In the genomic region with DNA sequence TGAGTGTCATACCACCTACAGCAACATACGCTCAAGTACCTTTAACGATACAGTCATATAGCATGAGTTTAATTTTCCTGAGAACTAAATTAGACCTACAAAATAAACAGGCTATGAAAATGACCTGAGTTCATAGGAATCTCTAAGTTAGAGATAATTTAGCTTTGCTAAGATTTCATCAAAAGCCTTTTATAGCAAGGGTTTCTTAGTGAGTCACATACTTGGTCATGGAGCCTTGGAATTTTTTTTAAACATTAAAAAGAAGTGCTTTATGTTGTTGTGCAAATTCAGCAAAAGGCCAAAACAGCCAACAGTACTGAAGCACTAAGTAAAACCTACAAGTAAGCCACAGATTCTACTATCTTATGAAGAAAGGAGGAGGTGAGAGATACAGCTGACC, we compare ENCODE assay signal across 20 cellular contexts.
DNase-seq lines count a peak whose midpoint lies in the region; ATAC-seq and TF ChIP-seq lines count a peak whose summit lies in the region.
"Had no signal": no experiment of that assay in that cellular context is flagged by ENCODE, and none has a peak within 500 bp of the region (broad histone marks: within the 10 kb centered on the region; RNA-seq: fewer than 3 reads in every experiment).

No MANE protein-coding gene starts in this region.

- POLR2A ChIA-PET in AG04450 (lab: Yijun Ruan, JAX) = interaction anchor here (0.5 to 1.0 kb wide), 3 partner anchors 9 to 93 kb away, joined by 4 read pairs; a partner anchor contains a TSS
- POLR2A ChIA-PET in naive thymus-derived CD4-positive, alpha-beta T cell (lab: Charles Lee) = no interaction called here

- no peaks in the 10 kb centered on the region for H3K4me1 Mint-ChIP-seq in naive thymus-derived CD4-positive, alpha-beta T cell
- no peaks in the 10 kb centered on the region for H3K4me1 Mint-ChIP-seq in natural killer cell
- H3K4me1 Mint-ChIP-seq: activated CD4-positive, alpha-beta T cell treated with anti-CD3 and anti-CD28 coated beads for 36 hours had no signal

- H3K4me3 ChIP-seq in AG04450 (ENCODE audit: low read depth, low read length) (no peak overlapping the region), astrocyte of the spinal cord (ENCODE audit: low read depth, low read length) (no peak overlapping the region), hepatocyte (no peak overlapping the region)
- no peak overlapping the region for H3K4me3 ChIP-seq in naive thymus-derived CD4-positive, alpha-beta T cell (ENCODE audit: low read length)
- H3K4me3 ChIP-seq: heart right ventricle, pancreas, uterus had no signal

- WGBS in hepatocyte (ENCODE audit: low lambda C conversion rate, missing lambda C conversion rate) = 74% methylated on average over 2 of the region's 2 CpGs

- H3K27me3 ChIP-seq in AG04450 (ENCODE audit: control insufficient read depth, insufficient read depth, low read length) (no peaks in the 10 kb centered on the region), hepatocyte (no peaks in the 10 kb centered on the region)
- no peaks in the 10 kb centered on the region for H3K27me3 ChIP-seq in naive thymus-derived CD4-positive, alpha-beta T cell (ENCODE audit: control insufficient read depth in 2 of 2, insufficient read depth in 2 of 2, low read length in 2 of 2)
- H3K27me3 ChIP-seq: heart right ventricle, pancreas, uterus had no signal

- no peak for TF ChIP-seq CTCF in AG04450 (IDR thresholded peaks at IDR 0.05; ENCODE audit: low read depth, low read length)
- no peak for TF ChIP-seq CTCF in astrocyte of the spinal cord (IDR thresholded peaks at IDR 0.05; ENCODE audit: low read depth, low read length)
- TF ChIP-seq CTCF in hepatocyte (IDR thresholded peaks at IDR 0.05; ENCODE audit: poor library complexity) = no peak
- TF ChIP-seq CTCF in natural killer cell (IDR thresholded peaks at IDR 0.05) = no peak

- intact Hi-C loops in naive thymus-derived CD4-positive, alpha-beta T cell (cut with micrococcal nuclease) = no loop called here
- intact Hi-C loops in natural killer cell (cut with micrococcal nuclease) = no loop called here

- peak overlapping the region; percentile 58 for H3K27ac ChIP-seq in AG04450 (ENCODE audit: low read depth, low read length)
- peak overlapping the region; percentile 64 for H3K27ac ChIP-seq in hepatocyte
- no peak overlapping the region for H3K27ac ChIP-seq in naive thymus-derived CD4-positive, alpha-beta T cell (ENCODE audit: low read depth, low read length)
- H3K27ac ChIP-seq: pancreas had no signal

- no peaks in the 10 kb centered on the region for H3K9me3 ChIP-seq in AG04450 (ENCODE audit: control insufficient read depth, insufficient read depth, low read length)
- no peaks in the 10 kb centered on the region for H3K9me3 ChIP-seq in hepatocyte (ENCODE audit: low read depth)
- no peaks in the 10 kb centered on the region for H3K9me3 ChIP-seq in naive thymus-derived CD4-positive, alpha-beta T cell (ENCODE audit: control insufficient read depth in 2 of 3, low read length in 3 of 3)
- H3K9me3 ChIP-seq: heart right ventricle, pancreas, uterus had no signal

- H2AFZ ChIP-seq in hepatocyte = no peak overlapping the region

- H3K27me3 Mint-ChIP-seq in naive thymus-derived CD4-positive, alpha-beta T cell = no peaks in the 10 kb centered on the region
- H3K27me3 Mint-ChIP-seq in natural killer cell (ENCODE audit: low read depth in 2 of 2) = no peaks in the 10 kb centered on the region
- H3K27me3 Mint-ChIP-seq: activated CD4-positive, alpha-beta T cell treated with anti-CD3 and anti-CD28 coated beads for 36 hours had no signal

- no peaks in the 10 kb centered on the region for H3K4me1 ChIP-seq in hepatocyte (ENCODE audit: insufficient read depth)
- no peaks in the 10 kb centered on the region for H3K4me1 ChIP-seq in naive thymus-derived CD4-positive, alpha-beta T cell (ENCODE audit: control insufficient read depth in 2 of 2, insufficient read depth in 2 of 2, low read length in 2 of 2)
- H3K4me1 ChIP-seq: uterus had no signal

- no peaks in the 10 kb centered on the region for H3K36me3 ChIP-seq in hepatocyte (replicated peaks; ENCODE audit: insufficient read depth, low read depth)
- H3K36me3 ChIP-seq in naive thymus-derived CD4-positive, alpha-beta T cell (ENCODE audit: control insufficient read depth in 2 of 3, insufficient read depth in 3 of 3, low read length in 3 of 3) = peaks cover 0 to 46% (median 5%) of the 10 kb centered on the region in 3 experiments
- H3K36me3 ChIP-seq: pancreas, uterus had no signal

- H3K4me2 ChIP-seq in hepatocyte = no peak overlapping the region

- H3K79me2 ChIP-seq in hepatocyte = no peaks in the 10 kb centered on the region

- no peak for DNase-seq in AG04450 (ENCODE audit: low read depth, low spot score)
- peak; percentile 58 for DNase-seq in HS-5 (ENCODE audit: low read depth)
- DNase-seq in astrocyte of the spinal cord (ENCODE audit: low read depth, low spot score) = peak; percentile 72
- DNase-seq in hepatocyte (ENCODE audit: low spot score) = peak; percentile 22
- DNase-seq in effector CD8-positive, alpha-beta T cell (lab: John Stamatoyannopoulos, UW) = no peak
- no peak for DNase-seq in naive thymus-derived CD4-positive, alpha-beta T cell
- DNase-seq in natural killer cell = no peak
- no peak for DNase-seq in NK-92 (lab: John Stamatoyannopoulos, UW; ENCODE audit: unreplicated experiment)
- DNase-seq: ACHN; activated CD4-positive, alpha-beta T cell treated with anti-CD3 and anti-CD28 coated beads for 36 hours; activated CD8-positive, alpha-beta memory T cell treated with anti-CD3 and anti-CD28 coated beads, Interleukin-2, amount 50 U/mL, for 48 hours; activated naive CD4-positive, alpha-beta T cell treated with Interleukin-2 at 50 U/mL for 16 hours; heart right ventricle; NCI-H2171 treated with DMSO at 0.1 percent for 48 hours; pancreas; Right ventricle myocardium superior; stimulated activated naive CD8-positive, alpha-beta T cell treated with anti-CD3 and anti-CD28 coated beads, Interleukin-15, Interleukin-2, amounts not matched to agents 100 U/mL and 50 U/mL, for 24 hours; uterus had no signal

- H3K9me2 ChIP-seq in hepatocyte (replicated peaks; ENCODE audit: insufficient read depth) = no peaks in the 10 kb centered on the region

- no peaks in the 10 kb centered on the region for H4K20me1 ChIP-seq in hepatocyte (ENCODE audit: insufficient read depth, poor library complexity, severe bottlenecking)

- CTCF ChIA-PET in AG04450 (lab: Charles Lee) = interaction anchor here (0.5 to 2.7 kb wide), 2 partner anchors 10 to 174 kb away, joined by 3 to 20 read pairs; no protein-coding TSS in a partner anchor
- CTCF ChIA-PET in naive thymus-derived CD4-positive, alpha-beta T cell (lab: Charles Lee) = no interaction called here

- peaks cover 22 to 59% (median 49%) of the 10 kb centered on the region in 5 donors for H3K36me3 Mint-ChIP-seq in naive thymus-derived CD4-positive, alpha-beta T cell
- H3K36me3 Mint-ChIP-seq in natural killer cell = peaks cover 20% of the 10 kb centered on the region

- no peak for ATAC-seq in naive thymus-derived CD4-positive, alpha-beta T cell
- ATAC-seq in natural killer cell = no peak
- ATAC-seq: activated CD4-positive, alpha-beta T cell treated with anti-CD3 and anti-CD28 coated beads for 36 hours; HCT116; heart right ventricle; stimulated activated naive CD8-positive, alpha-beta T cell treated with anti-CD3 and anti-CD28 coated beads, Interleukin-15, Interleukin-2, amounts not matched to agents 100 U/mL and 50 U/mL, for 24 hours had no signal

- peaks cover 0 to under 1% (median 0%) of the 10 kb centered on the region in 11 donors for H3K9me3 Mint-ChIP-seq in naive thymus-derived CD4-positive, alpha-beta T cell
- no peaks in the 10 kb centered on the region for H3K9me3 Mint-ChIP-seq in natural killer cell
- H3K9me3 Mint-ChIP-seq: T-helper 2 cell treated with Interferon-gamma antibody and Interleukin-4, amounts not matched to agents 5 μg/mL and 100 μg/mL, for 36 hours had no signal

- in situ Hi-C loops in astrocyte of the spinal cord (cut with HindIII; ENCODE audit: low sequenced_read_pairs) = no loop called here

- no peak overlapping the region for H3K27ac Mint-ChIP-seq in naive thymus-derived CD4-positive, alpha-beta T cell
- H3K27ac Mint-ChIP-seq in natural killer cell = no peak overlapping the region
- H3K27ac Mint-ChIP-seq: activated CD4-positive, alpha-beta T cell treated with anti-CD3 and anti-CD28 coated beads for 36 hours; T-helper 2 cell treated with Interferon-gamma antibody and Interleukin-4, amounts not matched to agents 5 μg/mL and 100 μg/mL, for 36 hours had no signal

- H3K4me3 Mint-ChIP-seq in naive thymus-derived CD4-positive, alpha-beta T cell = no peak overlapping the region
- H3K4me3 Mint-ChIP-seq in natural killer cell = no peak overlapping the region
- H3K4me3 Mint-ChIP-seq: activated CD4-positive, alpha-beta T cell treated with anti-CD3 and anti-CD28 coated beads for 36 hours; T-helper 2 cell treated with Interferon-gamma antibody and Interleukin-4, amounts not matched to agents 5 μg/mL and 100 μg/mL, for 36 hours had no signal

Comparison
In these comparisons a context has a peak if more than half of its experiments do, and no peak if none do; other contexts are left out.
1. DNase-seq: peak in HS-5 (single experiment), astrocyte of the spinal cord (single experiment) and hepatocyte (single experiment); none in AG04450 (single experiment), effector CD8-positive, alpha-beta T cell (single experiment), naive thymus-derived CD4-positive, alpha-beta T cell (0 of 9), natural killer cell (single experiment) and NK-92 (single experiment).